In the genomic region with DNA sequence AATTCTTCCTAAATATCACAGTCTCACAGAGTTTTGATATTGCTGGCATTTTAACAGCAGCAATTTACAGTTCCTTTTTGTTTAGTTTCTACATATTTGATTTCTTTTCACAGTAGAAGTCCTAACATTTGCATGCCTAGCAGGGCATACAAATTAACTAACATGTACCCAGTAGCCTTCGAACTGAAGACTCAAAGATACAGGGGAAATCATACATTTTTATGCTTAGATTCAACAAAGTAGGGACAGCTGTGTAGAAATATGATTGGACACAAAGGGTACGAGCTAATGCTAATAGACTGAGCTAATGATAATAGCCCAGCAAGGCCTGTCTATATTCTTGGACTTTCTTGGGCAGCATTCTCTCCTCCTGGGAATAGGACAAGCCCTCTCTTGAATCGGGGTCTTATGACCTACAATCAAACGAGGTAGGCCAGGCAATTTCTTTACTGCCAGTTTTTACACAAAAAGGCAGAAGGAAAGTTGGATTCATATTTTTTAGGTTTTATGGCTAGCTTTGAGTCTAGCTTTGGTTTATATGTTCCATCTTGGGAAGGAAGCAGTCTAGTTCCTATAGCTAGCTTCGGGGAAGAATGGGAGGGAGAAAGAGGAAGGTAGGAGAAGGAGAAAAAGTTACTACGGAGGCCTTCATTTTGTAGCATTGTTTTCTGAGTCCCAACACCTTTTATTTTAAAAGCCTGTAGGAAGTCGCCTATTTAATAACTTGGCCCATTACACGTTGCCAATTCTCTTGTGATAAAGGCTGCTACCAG, we compare ENCODE assay signal across 1 cellular context.
TF ChIP-seq lines count a peak whose summit lies in the region.

No MANE protein-coding gene starts in this region.

TF ChIP-seq in IMR-90, 13 proteins besides CTCF, POLR2A, EP300 and RAD21:
- TF ChIP-seq, protein P1, sequence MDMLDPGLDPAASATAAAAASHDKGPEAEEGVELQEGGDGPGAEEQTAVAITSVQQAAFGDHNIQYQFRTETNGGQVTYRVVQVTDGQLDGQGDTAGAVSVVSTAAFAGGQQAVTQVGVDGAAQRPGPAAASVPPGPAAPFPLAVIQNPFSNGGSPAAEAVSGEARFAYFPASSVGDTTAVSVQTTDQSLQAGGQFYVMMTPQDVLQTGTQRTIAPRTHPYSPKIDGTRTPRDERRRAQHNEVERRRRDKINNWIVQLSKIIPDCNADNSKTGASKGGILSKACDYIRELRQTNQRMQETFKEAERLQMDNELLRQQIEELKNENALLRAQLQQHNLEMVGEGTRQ (IDR thresholded peaks at IDR 0.05; ENCODE audit: low read depth, low read length) = no peak
- TF ChIP-seq BHLHE40 (IDR thresholded peaks at IDR 0.05; ENCODE audit: low read depth, low read length) = no peak
- no peak for TF ChIP-seq RCOR1 (IDR thresholded peaks at IDR 0.05; ENCODE audit: insufficient replicate concordance, low read length)
- no peak for TF ChIP-seq FOS (IDR thresholded peaks at IDR 0.05; ENCODE audit: low read depth, low read length)
- TF ChIP-seq RFX5 (IDR thresholded peaks at IDR 0.05; ENCODE audit: low read depth, low read length) = no peak
- no peak for TF ChIP-seq MXI1 (IDR thresholded peaks at IDR 0.05; ENCODE audit: borderline replicate concordance, low read depth, low read length)
- TF ChIP-seq SMC3 (IDR thresholded peaks at IDR 0.05; ENCODE audit: low read depth, low read length) = no peak
- TF ChIP-seq CEBPB (IDR thresholded peaks at IDR 0.05; ENCODE audit: low read depth, low read length) = no peak
- TF ChIP-seq, protein P2, sequence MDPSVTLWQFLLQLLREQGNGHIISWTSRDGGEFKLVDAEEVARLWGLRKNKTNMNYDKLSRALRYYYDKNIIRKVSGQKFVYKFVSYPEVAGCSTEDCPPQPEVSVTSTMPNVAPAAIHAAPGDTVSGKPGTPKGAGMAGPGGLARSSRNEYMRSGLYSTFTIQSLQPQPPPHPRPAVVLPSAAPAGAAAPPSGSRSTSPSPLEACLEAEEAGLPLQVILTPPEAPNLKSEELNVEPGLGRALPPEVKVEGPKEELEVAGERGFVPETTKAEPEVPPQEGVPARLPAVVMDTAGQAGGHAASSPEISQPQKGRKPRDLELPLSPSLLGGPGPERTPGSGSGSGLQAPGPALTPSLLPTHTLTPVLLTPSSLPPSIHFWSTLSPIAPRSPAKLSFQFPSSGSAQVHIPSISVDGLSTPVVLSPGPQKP (IDR thresholded peaks at IDR 0.05; ENCODE audit: borderline replicate concordance, low read depth, low read length) = no peak
- TF ChIP-seq NFE2L2 (IDR thresholded peaks at IDR 0.05; ENCODE audit: low read depth, low read length) = no peak
- no peak for TF ChIP-seq MAFK (IDR thresholded peaks at IDR 0.05; ENCODE audit: low read depth, low read length)
- no peak for TF ChIP-seq MAZ (IDR thresholded peaks at IDR 0.05; ENCODE audit: borderline replicate concordance, low read depth, low read length)
- no peak for TF ChIP-seq CHD1 (IDR thresholded peaks at IDR 0.05; ENCODE audit: low read depth, low read length)
